Comparison of ENCODE assay signal across 8 cellular contexts in genomic region chr19:34269489-34269888, GRCh38. TPM values are rescaled to one million over a fixed set of nuclear protein-coding genes. Genes with fewer than 3 reads are reported as not detected.
DNase-seq lines count a peak whose midpoint lies in the region; ATAC-seq, FAIRE-seq and TF ChIP-seq lines count a peak whose summit lies in the region.

No MANE protein-coding gene starts in this region.

- H3K9ac ChIP-seq in PC-3 (ENCODE audit: low read length) = peak overlapping the region; percentile 44
- H3K9ac ChIP-seq in endocrine pancreas (ENCODE audit: control insufficient read depth, insufficient read depth, low read length) = no peak overlapping the region

- no TSS peak for BruUV-seq in PC-3 (replicated peaks; lab: Mats Ljungman, UMichigan)

- H3K9me3 ChIP-seq in PC-3 (ENCODE audit: low read length) (no peaks in the 10 kb centered on the region), endocrine pancreas (ENCODE audit: control insufficient read depth, low read length) (no peaks in the 10 kb centered on the region), pancreas (no peaks in the 10 kb centered on the region)

- no peaks in the 10 kb centered on the region for H3K27me3 ChIP-seq in GM06990 (replicated peaks; ENCODE audit: control insufficient read depth, insufficient read depth, low read length)
- no peaks in the 10 kb centered on the region for H3K27me3 ChIP-seq in PC-3 (ENCODE audit: low read length)
- no peaks in the 10 kb centered on the region for H3K27me3 ChIP-seq in endocrine pancreas (ENCODE audit: control insufficient read depth, insufficient read depth, low read length)
- H3K27me3 ChIP-seq in pancreas = no peaks in the 10 kb centered on the region

- H3K4me3 ChIP-seq in GM06990 (replicated peaks; ENCODE audit: low read depth, low read length) (no peak overlapping the region; the same call in 1 of the 2 replicates), PC-3 (ENCODE audit: low read length) (no peak overlapping the region), endocrine pancreas (ENCODE audit: control insufficient read depth, insufficient read depth, low read length) (peak overlapping the region; percentile 46), pancreas (no peak overlapping the region)

- WGBS in pancreas, 2 donors = 17 to 24% methylated on average over 2 of the region's 2 CpGs

- TF ChIP-seq CTCF in GM06990 (IDR thresholded peaks at IDR 0.05; ENCODE audit: insufficient read depth, low read length, poor library complexity, severe bottlenecking) (no peak), PC-3 (conservative IDR thresholded peaks at IDR 0.05; ENCODE audit: low read depth, low read length) (no peak), pancreas (IDR thresholded peaks at IDR 0.05) (no peak)

- ATAC-seq in PC-3 = no peak
- ATAC-seq in pancreas = peak; percentile 37 to 48 (median 44)

- FAIRE-seq in pancreas (lab: Jason Lieb, UNC) = no peak

- H3K4me2 ChIP-seq in PC-3 (ENCODE audit: low read length) = peak overlapping the region; percentile 74

- no peaks in the 10 kb centered on the region for H3K9me2 ChIP-seq in PC-3 (replicated peaks; ENCODE audit: low read length)

- H3K36me3 ChIP-seq in GM06990 (ENCODE audit: control insufficient read depth, insufficient read depth, low read length) (no peaks in the 10 kb centered on the region; the same call in 1 of the 2 replicates), PC-3 (ENCODE audit: low read depth, low read length) (no peaks in the 10 kb centered on the region), endocrine pancreas (ENCODE audit: control insufficient read depth, insufficient read depth, low read length) (no peaks in the 10 kb centered on the region), pancreas (no peaks in the 10 kb centered on the region)

- peak overlapping the region; percentile 72 for H2AFZ ChIP-seq in PC-3 (ENCODE audit: low read length)

- DNase-seq in GM06990 (ENCODE audit: extremely low read depth, insufficient read length) = peak; percentile 26
- DNase-seq in PC-3 = no peak
- no peak for DNase-seq in pancreas
- no peak for DNase-seq in NCI-H1105 treated with DMSO at 0.1 percent for 48 hours (lab: John Stamatoyannopoulos, UW)
- no peak for DNase-seq in inferior parietal cortex (ENCODE audit: extremely low spot score)
- no peak for DNase-seq in MV-4-11 (lab: John Stamatoyannopoulos, UW)
- DNase-seq in DMS153 treated with DMSO at 0.1 percent for 48 hours (lab: John Stamatoyannopoulos, UW; ENCODE audit: unreplicated experiment) = no peak

- POLR2A ChIA-PET in PC-3 (lab: Charles Lee; ENCODE audit: unreplicated experiment) = no interaction called here

- H3F3A ChIP-seq in PC-3 (ENCODE audit: low read length, unreplicated experiment) = no peaks in the 10 kb centered on the region

- CTCF ChIA-PET in PC-3 (lab: Charles Lee) = no interaction called here

- no peaks in the 10 kb centered on the region for H4K20me1 ChIP-seq in PC-3 (ENCODE audit: low read length)

- H3K4me1 ChIP-seq in PC-3 (ENCODE audit: insufficient read depth, low read length) (peaks cover 17% of the 10 kb centered on the region), endocrine pancreas (ENCODE audit: control insufficient read depth, insufficient read depth, low read length) (peaks cover 7% of the 10 kb centered on the region), pancreas (peaks cover 22 to 43% (median 36%) of the 10 kb centered on the region in 3 donors)

- peak overlapping the region; percentile 73 for H3K27ac ChIP-seq in PC-3 (ENCODE audit: low read length)
- H3K27ac ChIP-seq in pancreas = peak overlapping the region; percentile 62 to 86 (median 64)

- intact Hi-C loops in PC-3 (cut with micrococcal nuclease) (no loop called here), pancreas (cut with DNase I) (no loop called here)

- no peaks in the 10 kb centered on the region for H3K79me2 ChIP-seq in PC-3 (ENCODE audit: low read length)

RNA-seq across cellular contexts. Expression of gene GARRE1, which starts 15.1 kb away (rescaled TPM):
- total RNA-seq in PC-3 (2014; rRNA removed) (6.1 and 6.3 TPM in 2 replicates), pancreas (10 to 100 TPM in 5 of 6 donors, 1 to 10 TPM in 1; 7.4 to 18.3 (median 12.0) TPM)
- polyA plus RNA-seq in pancreas = 1 to 10 TPM; 8.2 to 9.3 TPM
